8 cellular contexts compared by ENCODE assay signal in genomic region chr2:216222650-216223352, GRCh38.
DNase-seq lines count a peak whose midpoint lies in the region; ATAC-seq, FAIRE-seq and TF ChIP-seq lines count a peak whose summit lies in the region.

No MANE protein-coding gene starts in this region.

- no peak for FAIRE-seq in RCC 7860 (lab: Jason Lieb, UNC)

- in situ Hi-C loops in GM13976 (cut with MboI; ENCODE audit: low sequenced_read_pairs, unreplicated experiment): loop anchor here (25.0 kb wide), 1 partner anchor 440 kb away; no protein-coding TSS in a partner anchor

- peak; percentile 60 for TF ChIP-seq CTCF in GM13976 (IDR thresholded peaks at IDR 0.05; ENCODE audit: borderline replicate concordance, control extremely low read depth, extremely low read depth, insufficient read depth, missing control alignments)

- DNase-seq in 8988T (peak; percentile 24), GM13976 (ENCODE audit: low spot score) (peak; percentile 42), RCC 7860 (ENCODE audit: low spot score) (peak; percentile 47), kidney tubule cell (ENCODE audit: low spot score) (peak; percentile 63), NOMO-1 treated with DMSO at 0.1 percent for 48 hours (lab: John Stamatoyannopoulos, UW; ENCODE audit: unreplicated experiment) (no peak), activated gamma-delta T cell (lab: John Stamatoyannopoulos, UW) (no peak)
- DNase-seq in stimulated activated CD8-positive, alpha-beta memory T cell treated with anti-CD3 and anti-CD28 coated beads, Interleukin-4, amount 100 ng/mL, for 48 hours: no peak

- peak; percentile 82 for ATAC-seq in HG02759 (IDR thresholded peaks at IDR 0.05; ENCODE audit: unreplicated experiment)

Comparison
In these comparisons a context has a peak if more than half of its experiments do, and no peak if none do; other contexts are left out.
1. DNase-seq: peak in 8988T (single experiment), GM13976 (single experiment), RCC 7860 (single experiment) and kidney tubule cell (single experiment); none in stimulated activated CD8-positive, alpha-beta memory T cell treated with anti-CD3 and anti-CD28 coated beads, Interleukin-4, amount 100 ng/mL, for 48 hours (single experiment), NOMO-1 treated with DMSO at 0.1 percent for 48 hours (single experiment) and activated gamma-delta T cell (single experiment).